In genomic region chr7:149714910-149715471, GRCh38 we compare ENCODE assay signal across 8 cellular contexts. TPM values are rescaled to one million over a fixed set of nuclear protein-coding genes. Genes with fewer than 3 reads are reported as not detected.
A peak's percentile ranks its signal among the peaks of the same experiment; 100 is the strongest.
DNase-seq lines count a peak whose midpoint lies in the region; ATAC-seq and TF ChIP-seq lines count a peak whose summit lies in the region.

No MANE protein-coding gene starts in this region.

- no peak for TF ChIP-seq CTCF in GM13976 (IDR thresholded peaks at IDR 0.05; ENCODE audit: borderline replicate concordance, control extremely low read depth, extremely low read depth, insufficient read depth, missing control alignments)

- peaks cover 2% of the 10 kb centered on the region for H3K9me3 ChIP-seq in neuron (ENCODE audit: low read length)

- ATAC-seq in GM18498 (IDR thresholded peaks at IDR 0.05; ENCODE audit: unreplicated experiment) (peak; percentile 20), HG02678 (IDR thresholded peaks at IDR 0.05; ENCODE audit: unreplicated experiment) (peak; percentile 16)
- ATAC-seq in effector memory CD8-positive, alpha-beta T cell (replicated peaks): peak; percentile 47

- H3K9me3 Mint-ChIP-seq in effector memory CD8-positive, alpha-beta T cell: peaks cover 1 to 9% of the 10 kb centered on the region in 2 donors

- H3K27me3 Mint-ChIP-seq in effector memory CD8-positive, alpha-beta T cell: no peaks in the 10 kb centered on the region

- peak overlapping the region; percentile 93 for H3K4me3 ChIP-seq in neuron (ENCODE audit: low read length)

- H3K36me3 ChIP-seq in neuron (ENCODE audit: insufficient read depth, low read length): peaks cover 2% of the 10 kb centered on the region

- H3K27ac Mint-ChIP-seq in effector memory CD8-positive, alpha-beta T cell: peak overlapping the region; percentile 91 to 94

- peaks cover 16 to 26% of the 10 kb centered on the region in 2 donors for H3K4me1 Mint-ChIP-seq in effector memory CD8-positive, alpha-beta T cell (ENCODE audit: low read depth in 2 of 2)

- H3K4me3 Mint-ChIP-seq in effector memory CD8-positive, alpha-beta T cell: peak overlapping the region; percentile 74 to 78

- in situ Hi-C loops in GM13976 (cut with MboI; ENCODE audit: low sequenced_read_pairs, unreplicated experiment): no loop called here

- H3K27me3 ChIP-seq in neuron (ENCODE audit: insufficient read depth, low read length): no peaks in the 10 kb centered on the region

- peaks cover 3% of the 10 kb centered on the region for H3K36me3 Mint-ChIP-seq in effector memory CD8-positive, alpha-beta T cell (ENCODE audit: insufficient read depth)

- DNase-seq in T follicular helper cell (ENCODE audit: low read depth): peak; percentile 34
- DNase-seq in effector memory CD8-positive, alpha-beta T cell: peak; percentile 40 to 51 (median 42)
- no peak for DNase-seq in T1000 (lab: John Stamatoyannopoulos, UW)
- DNase-seq in dermis blood vessel endothelial cell: no peak
- DNase-seq in GM13976 (ENCODE audit: low spot score): no peak

- peak overlapping the region; percentile 87 for H2AFZ ChIP-seq in neuron (ENCODE audit: low read depth, low read length)

- peaks cover 11% of the 10 kb centered on the region for H3K4me1 ChIP-seq in neuron (ENCODE audit: insufficient read depth, low read length)

RNA-seq across cellular contexts. Expression of gene ZNF467, which starts 58.4 kb away (rescaled TPM):
- total RNA-seq in dermis blood vessel endothelial cell: 4.8 and 12.7 TPM in 2 replicates

Comparison
In these comparisons a context has a peak if more than half of its experiments do, and no peak if none do; other contexts are left out.
1. DNase-seq: peak in T follicular helper cell (single experiment) and effector memory CD8-positive, alpha-beta T cell (3 of 3); none in T1000 (single experiment), dermis blood vessel endothelial cell (single experiment) and GM13976 (single experiment).
2. Peak in every context shown above with its lines, with median percentiles within 50 percentile points of each other: ATAC-seq.